Comparison of ENCODE assay signal across 11 cellular contexts in genomic region chr3:5002174-5002870, GRCh38. TPM values are rescaled to one million over a fixed set of nuclear protein-coding genes. Genes with fewer than 3 reads are reported as not detected.
DNase-seq lines count a peak whose midpoint lies in the region; ATAC-seq and TF ChIP-seq lines count a peak whose summit lies in the region.
"Had no signal": no experiment of that assay in that cellular context is flagged by ENCODE, and none has a peak within 500 bp of the region (broad histone marks: within the 10 kb centered on the region; RNA-seq: fewer than 3 reads in every experiment).

No MANE protein-coding gene starts in this region.

- no peak overlapping the region for H2BK15ac ChIP-seq in mesenchymal stem cell (ENCODE audit: low read depth, poor library complexity, severe bottlenecking)

- H3K4me3 ChIP-seq in right cardiac atrium (ENCODE audit: low read length) (no peak overlapping the region), mesenchymal stem cell (ENCODE audit: insufficient read depth in 1 of 2, low read depth in 1 of 2, low read length in 2 of 2) (no peak overlapping the region), tibial nerve (no peak overlapping the region)
- H3K4me3 ChIP-seq: breast epithelium had no signal

- peaks cover 50% of the 10 kb centered on the region for H3K4me1 Mint-ChIP-seq in activated T-cell treated with anti-CD3 and anti-CD28 coated beads, Interleukin-2, amount 50 U/mL, for 24 hours (ENCODE audit: low read depth)
- H3K4me1 Mint-ChIP-seq in stimulated activated naive CD8-positive, alpha-beta T cell treated with anti-CD3 and anti-CD28 coated beads, Interleukin-15, Interleukin-2, amounts not matched to agents 100 ng/mL and 50 ng/mL, for 24 hours (ENCODE audit: low read depth), result peaks cover 65% of the 10 kb centered on the region

- no peaks in the 10 kb centered on the region for H3K27me3 Mint-ChIP-seq in activated T-cell treated with anti-CD3 and anti-CD28 coated beads, Interleukin-2, amount 50 U/mL, for 24 hours
- H3K27me3 Mint-ChIP-seq in stimulated activated naive CD8-positive, alpha-beta T cell treated with anti-CD3 and anti-CD28 coated beads, Interleukin-15, Interleukin-2, amounts not matched to agents 100 ng/mL and 50 ng/mL, for 24 hours, result no peaks in the 10 kb centered on the region

- no peak overlapping the region for H2AK5ac ChIP-seq in mesenchymal stem cell (ENCODE audit: low read length, severe bottlenecking)

- no peak overlapping the region for H3K27ac ChIP-seq in right cardiac atrium (ENCODE audit: low read length)
- H3K27ac ChIP-seq in mesenchymal stem cell (ENCODE audit: low read length, poor library complexity, severe bottlenecking), result no peak overlapping the region
- no peak overlapping the region for H3K27ac ChIP-seq in tibial nerve
- H3K27ac ChIP-seq: breast epithelium had no signal

- H3K4me1 ChIP-seq in right cardiac atrium (ENCODE audit: control insufficient read depth, insufficient read depth, low read length) (no peaks in the 10 kb centered on the region), mesenchymal stem cell (ENCODE audit: control insufficient read depth, insufficient read depth, low read depth, low read length) (peaks cover 11% of the 10 kb centered on the region), tibial nerve (no peaks in the 10 kb centered on the region)
- H3K4me1 ChIP-seq: breast epithelium had no signal

- no peak overlapping the region for H4K8ac ChIP-seq in mesenchymal stem cell (ENCODE audit: low read length)

- WGBS in right cardiac atrium, result 57% methylated on average over 16 of the region's 16 CpGs
- WGBS in mesenchymal stem cell, result 43% methylated on average over 16 of the region's 16 CpGs
- WGBS in tibial nerve, 2 donors, result 73 to 77% methylated on average over 16 of the region's 16 CpGs

- H3K27me3 ChIP-seq in right cardiac atrium (ENCODE audit: control insufficient read depth, insufficient read depth) (no peaks in the 10 kb centered on the region), mesenchymal stem cell (ENCODE audit: control insufficient read depth in 1 of 2, insufficient read depth in 1 of 2, low read length in 2 of 2) (no peaks in the 10 kb centered on the region), tibial nerve (no peaks in the 10 kb centered on the region)
- H3K27me3 ChIP-seq: breast epithelium had no signal

- no peak overlapping the region for H3K4me2 ChIP-seq in mesenchymal stem cell (ENCODE audit: low read length, poor library complexity, severe bottlenecking)

- H3K36me3 ChIP-seq in mesenchymal stem cell (ENCODE audit: control insufficient read depth in 1 of 2, insufficient read depth in 2 of 2, low read depth in 1 of 2, low read length in 2 of 2) (no peaks in the 10 kb centered on the region), tibial nerve (no peaks in the 10 kb centered on the region)
- H3K36me3 ChIP-seq: breast epithelium had no signal

- H3K9me3 ChIP-seq in right cardiac atrium (ENCODE audit: control insufficient read depth, low read length), result no peaks in the 10 kb centered on the region
- no peaks in the 10 kb centered on the region for H3K9me3 ChIP-seq in mesenchymal stem cell (ENCODE audit: control insufficient read depth, low read length)
- H3K9me3 ChIP-seq in tibial nerve, result no peaks in the 10 kb centered on the region
- H3K9me3 ChIP-seq: breast epithelium had no signal

- no peak overlapping the region for H2BK5ac ChIP-seq in mesenchymal stem cell (ENCODE audit: low read depth, low read length, poor library complexity, severe bottlenecking)

- H4K91ac ChIP-seq in mesenchymal stem cell (ENCODE audit: low read length), result no peak overlapping the region

- H3K18ac ChIP-seq in mesenchymal stem cell (ENCODE audit: low read depth in 1 of 2, low read length in 2 of 2), result no peak overlapping the region

- H3K9ac ChIP-seq in mesenchymal stem cell (ENCODE audit: low read length), result no peak overlapping the region

- no peaks in the 10 kb centered on the region for H3K36me3 Mint-ChIP-seq in activated T-cell treated with anti-CD3 and anti-CD28 coated beads, Interleukin-2, amount 50 U/mL, for 24 hours (ENCODE audit: low read depth)
- H3K36me3 Mint-ChIP-seq in stimulated activated naive CD8-positive, alpha-beta T cell treated with anti-CD3 and anti-CD28 coated beads, Interleukin-15, Interleukin-2, amounts not matched to agents 100 ng/mL and 50 ng/mL, for 24 hours (ENCODE audit: low read depth), result no peaks in the 10 kb centered on the region
- H3K36me3 Mint-ChIP-seq: naive thymus-derived CD8-positive, alpha-beta T cell had no signal

- no peak for ATAC-seq in left cardiac atrium
- no peak for ATAC-seq in right cardiac atrium
- no peak for ATAC-seq in GM19455 (IDR thresholded peaks at IDR 0.05; ENCODE audit: unreplicated experiment)

- H3K79me1 ChIP-seq in mesenchymal stem cell (replicated peaks; ENCODE audit: low read length, poor library complexity, severe bottlenecking), result no peaks in the 10 kb centered on the region

- H3K27ac Mint-ChIP-seq in activated T-cell treated with anti-CD3 and anti-CD28 coated beads, Interleukin-2, amount 50 U/mL, for 24 hours, result peak overlapping the region; percentile 90
- H3K27ac Mint-ChIP-seq in stimulated activated naive CD8-positive, alpha-beta T cell treated with anti-CD3 and anti-CD28 coated beads, Interleukin-15, Interleukin-2, amounts not matched to agents 100 ng/mL and 50 ng/mL, for 24 hours, result peak overlapping the region; percentile 80

- H2BK12ac ChIP-seq in mesenchymal stem cell (ENCODE audit: low read length in 2 of 2), result no peak overlapping the region

- intact Hi-C loops in left cardiac atrium (cut with DNase I), result no loop called here
- intact Hi-C loops in right cardiac atrium (cut with DNase I), result no loop called here

- no peak for TF ChIP-seq CTCF in tibial nerve (IDR thresholded peaks at IDR 0.05)

- no peak for TF ChIP-seq EP300 in tibial nerve (IDR thresholded peaks at IDR 0.05)

- H3K9me3 Mint-ChIP-seq in activated T-cell treated with anti-CD3 and anti-CD28 coated beads, Interleukin-2, amount 50 U/mL, for 24 hours, result no peaks in the 10 kb centered on the region
- no peaks in the 10 kb centered on the region for H3K9me3 Mint-ChIP-seq in stimulated activated naive CD8-positive, alpha-beta T cell treated with anti-CD3 and anti-CD28 coated beads, Interleukin-15, Interleukin-2, amounts not matched to agents 100 ng/mL and 50 ng/mL, for 24 hours
- H3K9me3 Mint-ChIP-seq: naive thymus-derived CD8-positive, alpha-beta T cell had no signal

- no peak overlapping the region for H2AFZ ChIP-seq in mesenchymal stem cell (ENCODE audit: low read depth, low read length)

- no peak overlapping the region for H3K23ac ChIP-seq in mesenchymal stem cell (ENCODE audit: low read length in 2 of 2)

- DNase-seq in left cardiac atrium (peak; percentile 16), right cardiac atrium (no peak), mesenchymal stem cell (peak; percentile 90), tibial nerve (ENCODE audit: low spot score in 2 of 2) (no peak), NCI-H187 (lab: John Stamatoyannopoulos, UW) (no peak)
- peak; percentile 63 for DNase-seq in activated T-cell treated with anti-CD3 and anti-CD28 coated beads, Interleukin-2, amount 50 U/mL, for 24 hours
- DNase-seq: NCI-H2081 had no signal

- no peak overlapping the region for H3K4ac ChIP-seq in mesenchymal stem cell (ENCODE audit: low read depth in 1 of 2, low read length in 2 of 2)

- H3K14ac ChIP-seq in mesenchymal stem cell (ENCODE audit: low read length in 2 of 2), result no peak overlapping the region

- no peak overlapping the region for H2BK120ac ChIP-seq in mesenchymal stem cell (ENCODE audit: low read depth, low read length)

- TF ChIP-seq POLR2A in tibial nerve (IDR thresholded peaks at IDR 0.05), result no peak

- no peak overlapping the region for H3K4me3 Mint-ChIP-seq in activated T-cell treated with anti-CD3 and anti-CD28 coated beads, Interleukin-2, amount 50 U/mL, for 24 hours
- peak overlapping the region; percentile 32 for H3K4me3 Mint-ChIP-seq in stimulated activated naive CD8-positive, alpha-beta T cell treated with anti-CD3 and anti-CD28 coated beads, Interleukin-15, Interleukin-2, amounts not matched to agents 100 ng/mL and 50 ng/mL, for 24 hours
- H3K4me3 Mint-ChIP-seq: naive thymus-derived CD8-positive, alpha-beta T cell had no signal

RNA-seq across cellular contexts. Expression of gene BHLHE40, which starts 23.1 kb away (rescaled TPM):
- 10 to 100 TPM; 31.1 to 85.6 TPM for total RNA-seq in left cardiac atrium
- total RNA-seq in right cardiac atrium, result 10 to 100 TPM; 33.6 to 65.9 (median 39.2) TPM
- 22.9 TPM for polyA plus RNA-seq in right cardiac atrium
- polyA plus RNA-seq in mesenchymal stem cell (2013, experiment 1 of 2), result 88.3 TPM
- 79.7 TPM for polyA plus RNA-seq in mesenchymal stem cell (2013, experiment 2 of 2)
- 10 to 100 TPM; 44.1 to 61.4 (median 53.7) TPM for total RNA-seq in tibial nerve

Comparison
In these comparisons a context has a peak if more than half of its experiments do, and no peak if none do; other contexts are left out.
1. DNase-seq: peak in left cardiac atrium (single experiment), activated T-cell treated with anti-CD3 and anti-CD28 coated beads, Interleukin-2, amount 50 U/mL, for 24 hours (single experiment) and mesenchymal stem cell (single experiment); none in right cardiac atrium (0 of 3), tibial nerve (0 of 2) and NCI-H187 (0 of 2).